Comparison of ENCODE assay signal across 9 cellular contexts in the genomic region with DNA sequence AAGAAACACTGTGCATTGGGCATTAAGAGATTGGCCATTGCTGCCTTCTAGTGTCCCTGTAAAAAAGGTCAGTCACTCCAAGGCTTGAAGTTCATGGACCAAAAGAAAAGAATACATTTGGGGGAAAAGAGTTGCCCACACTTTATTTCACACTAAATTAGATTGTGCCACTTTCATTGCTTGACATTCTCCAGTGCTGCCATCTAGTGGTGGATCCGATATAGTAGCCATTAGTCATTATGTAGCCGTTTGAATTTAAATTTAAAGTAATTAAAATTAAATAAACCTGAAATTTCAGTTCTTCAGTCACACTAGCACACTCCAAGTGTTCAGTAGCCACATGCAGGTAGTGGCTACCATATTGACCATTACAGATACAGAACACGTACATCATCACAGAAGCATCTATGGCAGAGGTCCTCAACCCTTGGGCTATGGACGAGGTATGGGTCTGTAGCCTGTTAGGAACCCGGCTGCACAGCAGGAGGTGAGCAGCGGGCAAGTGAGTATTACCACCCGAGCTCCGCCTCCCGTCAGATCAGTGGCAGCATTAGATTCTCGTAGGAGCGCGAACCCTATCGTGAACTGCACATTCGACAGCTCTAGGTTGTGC. TPM values are rescaled to one million over a fixed set of nuclear protein-coding genes. Genes with fewer than 3 reads are reported as not detected.
DNase-seq lines count a peak whose midpoint lies in the region; ATAC-seq, FAIRE-seq and TF ChIP-seq lines count a peak whose summit lies in the region.
"Had no signal": no experiment of that assay in that cellular context is flagged by ENCODE, and none has a peak within 500 bp of the region (broad histone marks: within the 10 kb centered on the region; RNA-seq: fewer than 3 reads in every experiment).

No MANE protein-coding gene starts in this region.

- TF ChIP-seq CTCF in CD4-positive, alpha-beta T cell (IDR thresholded peaks at IDR 0.05) = peak; percentile 96
- TF ChIP-seq CTCF in RWPE2 (IDR thresholded peaks at IDR 0.05; ENCODE audit: poor library complexity, severe bottlenecking) (peak; percentile 90), neural crest cell (conservative IDR thresholded peaks at IDR 0.05) (peak; percentile 85)

- intact Hi-C loops in CD4-positive, alpha-beta T cell (cut with DNase I, micrococcal nuclease) = no loop called here

- no peaks in the 10 kb centered on the region for H3K9me3 Mint-ChIP-seq in CD4-positive, alpha-beta T cell
- no peaks in the 10 kb centered on the region for H3K9me3 Mint-ChIP-seq in neural crest cell

- H3K4me3 Mint-ChIP-seq in CD4-positive, alpha-beta T cell = no peak overlapping the region
- H3K4me3 Mint-ChIP-seq in neural crest cell = no peak overlapping the region

- H3K27me3 ChIP-seq in CD4-positive, alpha-beta T cell (ENCODE audit: control insufficient read depth, insufficient read depth, low read length) = peaks cover 4% of the 10 kb centered on the region
- H3K27me3 ChIP-seq in RWPE2 (ENCODE audit: insufficient read depth, poor library complexity, severe bottlenecking) = no peaks in the 10 kb centered on the region
- H3K27me3 ChIP-seq: SJSA1 had no signal

- ATAC-seq in CD4-positive, alpha-beta T cell (ENCODE audit: poor library complexity) = no peak
- no peak for ATAC-seq in RWPE2 (ENCODE audit: low read depth)
- ATAC-seq in GM21367 (IDR thresholded peaks at IDR 0.05; ENCODE audit: unreplicated experiment) = no peak
- ATAC-seq in GM18868 (IDR thresholded peaks at IDR 0.05; ENCODE audit: unreplicated experiment) = no peak

- no peaks in the 10 kb centered on the region for H3K9me3 ChIP-seq in CD4-positive, alpha-beta T cell (ENCODE audit: control insufficient read depth, low read length)
- no peaks in the 10 kb centered on the region for H3K9me3 ChIP-seq in RWPE2 (ENCODE audit: severe bottlenecking)
- H3K9me3 ChIP-seq: SJSA1 had no signal

- no peak overlapping the region for H3K4me3 ChIP-seq in RWPE2 (ENCODE audit: severe bottlenecking)
- H3K4me3 ChIP-seq: SJSA1 had no signal

- FAIRE-seq in GM18507 (lab: Jason Lieb, UNC) = peak; percentile 59
- FAIRE-seq in endometrium (lab: Jason Lieb, UNC) = peak; percentile 51

- DNase-seq in CD4-positive, alpha-beta T cell = peak in 5 of 10 experiments; percentile 9 to 28 (median 22)
- DNase-seq in GM18507 (ENCODE audit: extremely low spot score, insufficient read length, low read depth) = no peak
- no peak for DNase-seq in RWPE2 (ENCODE audit: low spot score)
- peak; percentile 63 for DNase-seq in neural crest cell (ENCODE audit: low read depth, low spot score)
- no peak for DNase-seq in NCI-H2029 (lab: John Stamatoyannopoulos, UW)

- peaks cover 50% of the 10 kb centered on the region for H3K27me3 Mint-ChIP-seq in CD4-positive, alpha-beta T cell
- H3K27me3 Mint-ChIP-seq in neural crest cell (ENCODE audit: low read depth) = peaks cover 27% of the 10 kb centered on the region

- H3K36me3 Mint-ChIP-seq in CD4-positive, alpha-beta T cell (ENCODE audit: low read depth) = no peaks in the 10 kb centered on the region
- no peaks in the 10 kb centered on the region for H3K36me3 Mint-ChIP-seq in neural crest cell (ENCODE audit: low read depth)

- POLR2A ChIA-PET in CD4-positive, alpha-beta T cell (lab: Charles Lee) = no interaction called here

- H3K36me3 ChIP-seq in RWPE2 (ENCODE audit: low read depth) = no peaks in the 10 kb centered on the region
- H3K36me3 ChIP-seq: SJSA1 had no signal

- H3K4me1 ChIP-seq in RWPE2 (ENCODE audit: insufficient read depth, poor library complexity, severe bottlenecking) = no peaks in the 10 kb centered on the region
- H3K4me1 ChIP-seq: SJSA1 had no signal

- no peak overlapping the region for H3K27ac ChIP-seq in CD4-positive, alpha-beta T cell (ENCODE audit: low read depth, low read length)
- H3K27ac ChIP-seq in RWPE2 (ENCODE audit: poor library complexity, severe bottlenecking) = no peak overlapping the region
- H3K27ac ChIP-seq: SJSA1 had no signal

- H3K27ac Mint-ChIP-seq in CD4-positive, alpha-beta T cell = no peak overlapping the region
- H3K27ac Mint-ChIP-seq in neural crest cell (ENCODE audit: unreplicated experiment) = no peak overlapping the region

- CTCF ChIA-PET in CD4-positive, alpha-beta T cell (lab: Charles Lee) = interaction anchor here (1.5 kb wide), 2 partner anchors 12 to 17 kb away, joined by 3 to 4 read pairs; no protein-coding TSS in a partner anchor

- H3K4me1 Mint-ChIP-seq in CD4-positive, alpha-beta T cell (ENCODE audit: low read depth) = no peaks in the 10 kb centered on the region
- no peaks in the 10 kb centered on the region for H3K4me1 Mint-ChIP-seq in neural crest cell

RNA-seq across cellular contexts. Expression of a gene that starts 21.9 kb away (rescaled TPM):
- total RNA-seq in CD4-positive, alpha-beta T cell = not detected
- total RNA-seq in neural crest cell = 0.45 and 0.56 TPM in 2 replicates
- total RNA-seq: SJSA1 had no signal
